28 cellular contexts compared by ENCODE assay signal in the genomic region with DNA sequence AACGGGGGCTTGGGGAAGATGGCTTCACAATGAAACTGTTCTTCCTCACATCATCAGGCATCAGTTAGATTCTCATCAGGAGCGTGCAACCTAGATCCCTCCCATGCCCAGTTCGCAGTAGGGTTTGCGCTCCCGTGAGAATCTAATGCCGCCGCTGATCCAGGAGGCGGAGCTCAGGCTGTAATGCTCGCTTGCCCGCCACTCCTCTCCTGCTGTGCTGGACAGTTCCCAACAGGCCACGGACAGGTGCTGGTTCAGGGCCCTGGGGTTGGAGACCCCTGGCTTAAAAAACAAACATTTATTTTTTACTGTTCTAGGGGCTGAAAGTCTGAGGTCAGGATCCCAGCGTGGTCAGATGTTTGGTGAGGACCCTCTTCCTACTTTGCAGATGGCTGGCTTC.
"Had no signal": no experiment of that assay in that cellular context is flagged by ENCODE, and none has a peak within 500 bp of the region (broad histone marks: within the 10 kb centered on the region; RNA-seq: fewer than 3 reads in every experiment).

No MANE protein-coding gene starts in this region.

- H3K27ac ChIP-seq: epithelial cell of prostate, gastrocnemius medialis, parathyroid adenoma, prostate gland, right atrium auricular region, stomach, thyroid gland, vagina had no signal

- H3K4me2 ChIP-seq: smooth muscle cell had no signal

- H3K79me2 ChIP-seq: parathyroid adenoma had no signal

- H3K4me3 Mint-ChIP-seq: mesothelial cell of epicardium; naive B cell; natural killer cell treated with Interleukin-12 subunit alpha and Interleukin-12 subunit beta and Interleukin-15 and Interleukin-18, amount 100 ng/mL, for 72 hours; neural crest cell; stimulated activated effector memory CD8-positive, alpha-beta T cell treated with anti-CD3 and anti-CD28 coated beads, Interleukin-12 subunit alpha, Interleukin-12 subunit beta, amount 100 ng/mL, for 72 hours had no signal

- H3K36me3 ChIP-seq: prostate gland, thyroid gland, vagina had no signal

- ATAC-seq: esophagus mucosa; gastrocnemius medialis; left lobe of liver; mucosa of descending colon; sciatic nerve; stimulated activated effector memory CD8-positive, alpha-beta T cell treated with anti-CD3 and anti-CD28 coated beads, Interleukin-12 subunit alpha, Interleukin-12 subunit beta, amount 100 ng/mL, for 72 hours had no signal

- H3K36me3 Mint-ChIP-seq: natural killer cell treated with Interleukin-12 subunit alpha and Interleukin-12 subunit beta and Interleukin-15 and Interleukin-18, amount 100 ng/mL, for 72 hours; stimulated activated effector memory CD8-positive, alpha-beta T cell treated with anti-CD3 and anti-CD28 coated beads, Interleukin-12 subunit alpha, Interleukin-12 subunit beta, amount 100 ng/mL, for 72 hours had no signal

- H3K9me3 ChIP-seq: gastrocnemius medialis, mucosa of descending colon, prostate gland, right atrium auricular region, stomach, thyroid gland, vagina had no signal

- H3K4me3 ChIP-seq: gastrocnemius medialis, mucosa of descending colon, prostate gland, right atrium auricular region, smooth muscle cell, stomach, thyroid gland, vagina had no signal

- H3K27me3 Mint-ChIP-seq: naive B cell; natural killer cell treated with Interleukin-12 subunit alpha and Interleukin-12 subunit beta and Interleukin-15 and Interleukin-18, amount 100 ng/mL, for 72 hours had no signal

- H3K9me3 Mint-ChIP-seq: mesothelial cell of epicardium; naive B cell; natural killer cell treated with Interleukin-12 subunit alpha and Interleukin-12 subunit beta and Interleukin-15 and Interleukin-18, amount 100 ng/mL, for 72 hours; stimulated activated effector memory CD8-positive, alpha-beta T cell treated with anti-CD3 and anti-CD28 coated beads, Interleukin-12 subunit alpha, Interleukin-12 subunit beta, amount 100 ng/mL, for 72 hours had no signal

- DNase-seq: cortex of kidney; foreskin fibroblast; gastrocnemius medialis; head of caudate nucleus; kidney; mesenchymal stem cell; mucosa of descending colon; naive B cell; stimulated activated CD4-positive, alpha-beta T cell treated with anti-CD3 and anti-CD28 coated beads, Interleukin-12 subunit alpha, Interleukin-12 subunit beta, amount 100 ng/mL, for 4 hours; stimulated activated CD4-positive, alpha-beta T cell treated with anti-CD3 and anti-CD28 coated beads, Interleukin-1b, Interleukin-23, amount 100 ng/mL, for 48 hours; stimulated activated CD4-positive, alpha-beta T cell treated with anti-CD3 and anti-CD28 coated beads, Interleukin-4, amount 100 ng/mL, for 1 hour; stimulated activated naive CD4-positive, alpha-beta T cell treated with Interleukin-2 at 50 U/mL for 16 hours; stomach; thyroid gland; trophoblast cell had no signal

- H2AFZ ChIP-seq: parathyroid adenoma had no signal

- H3K4me1 ChIP-seq: gastrocnemius medialis, parathyroid adenoma, prostate gland, right atrium auricular region, stomach, thyroid gland, vagina had no signal

- H3K27ac Mint-ChIP-seq: mesothelial cell of epicardium; natural killer cell treated with Interleukin-12 subunit alpha and Interleukin-12 subunit beta and Interleukin-15 and Interleukin-18, amount 100 ng/mL, for 72 hours; stimulated activated effector memory CD8-positive, alpha-beta T cell treated with anti-CD3 and anti-CD28 coated beads, Interleukin-12 subunit alpha, Interleukin-12 subunit beta, amount 100 ng/mL, for 72 hours had no signal

- H3K9ac ChIP-seq: parathyroid adenoma had no signal

- H3K4me1 Mint-ChIP-seq: naive B cell; neural crest cell; stimulated activated effector memory CD8-positive, alpha-beta T cell treated with anti-CD3 and anti-CD28 coated beads, Interleukin-12 subunit alpha, Interleukin-12 subunit beta, amount 100 ng/mL, for 72 hours had no signal

- H3K27me3 ChIP-seq: gastrocnemius medialis, right atrium auricular region, stomach, thyroid gland, vagina had no signal
